In genomic region chr22:41966225-41966606, GRCh38 we compare ENCODE assay signal across 15 cellular contexts. TPM values are rescaled to one million over a fixed set of nuclear protein-coding genes. Genes with fewer than 3 reads are reported as not detected.
DNase-seq lines count a peak whose midpoint lies in the region; ATAC-seq, FAIRE-seq and TF ChIP-seq lines count a peak whose summit lies in the region.
"Had no signal": no experiment of that assay in that cellular context is flagged by ENCODE, and none has a peak within 500 bp of the region (broad histone marks: within the 10 kb centered on the region; RNA-seq: fewer than 3 reads in every experiment).

No MANE protein-coding gene starts in this region.

- H3K9ac ChIP-seq in OCI-LY3 (ENCODE audit: low read length) (no peak overlapping the region), astrocyte (ENCODE audit: low read length) (no peak overlapping the region)

- no peaks in the 10 kb centered on the region for H3K9me3 Mint-ChIP-seq in astrocyte (ENCODE audit: unreplicated experiment)
- no peaks in the 10 kb centered on the region for H3K9me3 Mint-ChIP-seq in stimulated activated naive B cell treated with anti-CD40 and anti-IgM and Interleukin-4, amounts not matched to agents 10 μg/mL and 1 μg/mL and 100 μg/mL, for 72 hours

- no peaks in the 10 kb centered on the region for H3K36me3 Mint-ChIP-seq in astrocyte (ENCODE audit: low read depth, unreplicated experiment)
- H3K36me3 Mint-ChIP-seq in stimulated activated naive B cell treated with anti-CD40 and anti-IgM and Interleukin-4, amounts not matched to agents 10 μg/mL and 1 μg/mL and 100 μg/mL, for 72 hours, result no peaks in the 10 kb centered on the region

- ATAC-seq in stimulated activated naive B cell treated with anti-CD40 and anti-IgM and Interleukin-4, amounts not matched to agents 10 μg/mL and 1 μg/mL and 100 μg/mL, for 72 hours (replicated peaks), result no peak
- ATAC-seq in left cardiac atrium, result no peak

- TF ChIP-seq POLR2A in stomach (IDR thresholded peaks at IDR 0.05), result no peak

- TF ChIP-seq CTCF in OCI-LY3 (IDR thresholded peaks at IDR 0.05; ENCODE audit: low read depth, low read length), result no peak
- no peak for TF ChIP-seq CTCF in astrocyte (IDR thresholded peaks at IDR 0.05; ENCODE audit: insufficient read depth, low read depth, low read length)
- TF ChIP-seq CTCF in stomach (IDR thresholded peaks at IDR 0.05), result no peak

- H3K4me1 ChIP-seq in OCI-LY3 (ENCODE audit: low read length) (peaks cover 3% of the 10 kb centered on the region; the same call in 1 of the 2 replicates), astrocyte (ENCODE audit: insufficient read depth, low read length) (peaks cover 3% of the 10 kb centered on the region), mesodermal cell (ENCODE audit: control insufficient read depth, insufficient read depth, low read length, poor library complexity, severe bottlenecking) (peaks cover 10% of the 10 kb centered on the region), stomach (peaks cover 0 to 16% (median 10%) of the 10 kb centered on the region in 4 donors)

- H3K27me3 ChIP-seq in OCI-LY3 (ENCODE audit: low read depth, low read length), result 0 out of 2 replicates have a peak, but pooled peaks cover 3% of the 10 kb centered on the region
- peaks cover under 1% of the 10 kb centered on the region for H3K27me3 ChIP-seq in astrocyte (ENCODE audit: insufficient read depth, low read length)
- peaks cover 0 to 20% (median 0%) of the 10 kb centered on the region in 3 donors for H3K27me3 ChIP-seq in stomach

- DNase-seq in astrocyte (ENCODE audit: low read depth), result no peak
- DNase-seq in stimulated activated naive B cell treated with anti-CD40 and anti-IgM and Interleukin-4, amounts not matched to agents 10 μg/mL and 1 μg/mL and 100 μg/mL, for 72 hours, result no peak
- DNase-seq in stomach, result no peak
- no peak for DNase-seq in activated CD8-positive, alpha-beta memory T cell treated with anti-CD3 and anti-CD28 coated beads for 24 hours
- DNase-seq in left cardiac atrium, result no peak
- DNase-seq: NCI-H187, NCI-H2107, NCI-H2227 treated with DMSO at 0.1 percent for 48 hours, NCI-H774 had no signal

- 100% methylated on average over 1 of the region's 2 CpGs for WGBS in mesodermal cell (ENCODE audit: insufficient coverage in 2 of 2), 2 experiments
- 91 to 100% (median 100%) methylated on average over 2 of the region's 2 CpGs for WGBS in stomach, 5 donors

- intact Hi-C loops in stomach (cut with DNase I; ENCODE audit: low total_unique reads), result no loop called here
- intact Hi-C loops in left cardiac atrium (cut with DNase I), result loop anchor here (5.0 to 10.0 kb wide), 3 partner anchors 146 to 479 kb away; no protein-coding TSS in a partner anchor

- H3K27ac Mint-ChIP-seq in astrocyte (ENCODE audit: unreplicated experiment), result peak overlapping the region; percentile 62
- H3K27ac Mint-ChIP-seq in stimulated activated naive B cell treated with anti-CD40 and anti-IgM and Interleukin-4, amounts not matched to agents 10 μg/mL and 1 μg/mL and 100 μg/mL, for 72 hours, result peak overlapping the region; percentile 51

- H3K4me1 Mint-ChIP-seq in astrocyte (ENCODE audit: low read depth, unreplicated experiment), result peaks cover 5% of the 10 kb centered on the region
- H3K4me1 Mint-ChIP-seq in stimulated activated naive B cell treated with anti-CD40 and anti-IgM and Interleukin-4, amounts not matched to agents 10 μg/mL and 1 μg/mL and 100 μg/mL, for 72 hours, result peaks cover 0 to 3% of the 10 kb centered on the region in 2 donors

- H3K36me3 ChIP-seq in OCI-LY3 (replicated peaks; ENCODE audit: low read depth, low read length), result no peaks in the 10 kb centered on the region
- no peaks in the 10 kb centered on the region for H3K36me3 ChIP-seq in astrocyte (ENCODE audit: insufficient read depth, low read length)
- no peaks in the 10 kb centered on the region for H3K36me3 ChIP-seq in mesodermal cell (ENCODE audit: control insufficient read depth, insufficient read depth, low read length)
- H3K36me3 ChIP-seq in stomach, result no peaks in the 10 kb centered on the region

- H3K9me3 ChIP-seq in OCI-LY3 (ENCODE audit: insufficient read depth, low read length) (no peaks in the 10 kb centered on the region), astrocyte (ENCODE audit: insufficient read depth, low read depth, low read length) (no peaks in the 10 kb centered on the region), mesodermal cell (ENCODE audit: control insufficient read depth, low read length) (peaks cover 4% of the 10 kb centered on the region), stomach (no peaks in the 10 kb centered on the region)

- peaks cover 26% of the 10 kb centered on the region for H3K27me3 Mint-ChIP-seq in astrocyte (ENCODE audit: low read depth, unreplicated experiment)
- H3K27me3 Mint-ChIP-seq in stimulated activated naive B cell treated with anti-CD40 and anti-IgM and Interleukin-4, amounts not matched to agents 10 μg/mL and 1 μg/mL and 100 μg/mL, for 72 hours, result peaks cover 0 to 14% of the 10 kb centered on the region in 2 donors

- no peak overlapping the region for H3K27ac ChIP-seq in OCI-LY3 (ENCODE audit: low read length)
- no peak overlapping the region for H3K27ac ChIP-seq in astrocyte (ENCODE audit: low read depth, low read length)
- H3K27ac ChIP-seq in mesodermal cell (ENCODE audit: low read depth, low read length, severe bottlenecking), result peak overlapping the region; percentile 6
- no peak overlapping the region for H3K27ac ChIP-seq in stomach
- H3K27ac ChIP-seq: C4-2B had no signal

- H3K4me2 ChIP-seq in OCI-LY3 (ENCODE audit: low read length), result no peak overlapping the region
- no peak overlapping the region for H3K4me2 ChIP-seq in astrocyte (ENCODE audit: low read length)

- no peak for FAIRE-seq in astrocyte (lab: Jason Lieb, UNC)
- FAIRE-seq: D721Med had no signal

- no peak overlapping the region for H3K4me3 ChIP-seq in OCI-LY3 (ENCODE audit: low read length)
- H3K4me3 ChIP-seq in astrocyte (ENCODE audit: insufficient read depth, low read depth, low read length), result no peak overlapping the region
- no peak overlapping the region for H3K4me3 ChIP-seq in mesodermal cell (ENCODE audit: extremely low read depth, insufficient read depth, low read length, poor library complexity, severe bottlenecking)
- H3K4me3 ChIP-seq in stomach, result no peak overlapping the region

- no peaks in the 10 kb centered on the region for H4K20me1 ChIP-seq in OCI-LY3 (ENCODE audit: insufficient read depth, low read length)
- H4K20me1 ChIP-seq in astrocyte (ENCODE audit: insufficient read depth, low read length), result no peaks in the 10 kb centered on the region

- no peak for TF ChIP-seq EP300 in stomach (IDR thresholded peaks at IDR 0.05)

- H2AFZ ChIP-seq in OCI-LY3 (ENCODE audit: low read depth, low read length), result 0 out of 2 replicates have a peak overlapping the region, but pooled peaks have one; percentile 22
- peak overlapping the region; percentile 63 for H2AFZ ChIP-seq in astrocyte (ENCODE audit: low read depth, low read length)

- no peak overlapping the region for H3K4me3 Mint-ChIP-seq in astrocyte (ENCODE audit: unreplicated experiment)
- H3K4me3 Mint-ChIP-seq in stimulated activated naive B cell treated with anti-CD40 and anti-IgM and Interleukin-4, amounts not matched to agents 10 μg/mL and 1 μg/mL and 100 μg/mL, for 72 hours, result no peak overlapping the region

- H3K79me2 ChIP-seq in OCI-LY3 (ENCODE audit: low read length), result no peaks in the 10 kb centered on the region
- H3K79me2 ChIP-seq in astrocyte (ENCODE audit: insufficient read depth, low read length), result no peaks in the 10 kb centered on the region

RNA-seq across cellular contexts. Expression of gene SEPTIN3, which starts 3.0 kb away (rescaled TPM):
- total RNA-seq in astrocyte (0.43 and 0.52 TPM in 2 replicates), stomach (1 to 10 TPM in 1 of 5 donors, under 1 TPM in 1, not detected in 3; 0.72 to 1.1 TPM), left cardiac atrium (under 1 TPM; 0.09 to 0.24 TPM)
- 6.2 TPM for polyA plus RNA-seq in mesodermal cell (2013, experiment 1 of 2)
- polyA plus RNA-seq in mesodermal cell (2013, experiment 2 of 2), result 3.4 TPM
- polyA plus RNA-seq in stomach, result 1 to 10 TPM in 1 of 3 donors, under 1 TPM in 2; 0.61 to 1.4 (median 0.63) TPM

RNA-seq across cellular contexts. Expression of gene CENPM, which starts 19.3 kb away (rescaled TPM):
- 0.84 and 2.0 TPM in 2 replicates for total RNA-seq in astrocyte
- 14.5 TPM for polyA plus RNA-seq in mesodermal cell (2013, experiment 1 of 2)
- polyA plus RNA-seq in mesodermal cell (2013, experiment 2 of 2), result 14.1 TPM
- 10 to 100 TPM in 2 of 5 donors, 1 to 10 TPM in 2, not detected in 1; 6.1 to 64.3 (median 11.1) TPM for total RNA-seq in stomach
- 10 to 100 TPM; 15.1 to 22.5 (median 15.8) TPM for polyA plus RNA-seq in stomach
- 1 to 10 TPM in 1 of 2 donors, under 1 TPM in 1; 0.79 to 2.0 TPM for total RNA-seq in left cardiac atrium

RNA-seq across cellular contexts. Expression of gene WBP2NL, which starts 32.4 kb away (rescaled TPM):
- total RNA-seq in astrocyte (not detected in 2 replicates), stomach (1 to 10 TPM in 2 of 5 donors, not detected in 3; 3.9 to 4.8 TPM), left cardiac atrium (under 1 TPM; 0.42 to 0.50 TPM)
- polyA plus RNA-seq in mesodermal cell (2013, experiment 1 of 2), result not detected
- not detected for polyA plus RNA-seq in mesodermal cell (2013, experiment 2 of 2)
- polyA plus RNA-seq in stomach, result 1 to 10 TPM; 1.2 TPM
- total RNA-seq: H1 had no signal
- polyA plus RNA-seq: H1 had no signal

RNA-seq across cellular contexts. Expression of gene TNFRSF13C, which starts 39.6 kb away (rescaled TPM):
- total RNA-seq in astrocyte (0.12 TPM in 1 of 2 replicates, not detected in the other), stomach (under 1 TPM in 2 of 5 donors, not detected in 3; 0.55 to 0.87 TPM), left cardiac atrium (under 1 TPM; 0.29 to 0.44 TPM)
- polyA plus RNA-seq in mesodermal cell (2013, experiment 1 of 2), result 0.92 TPM
- 1.1 TPM for polyA plus RNA-seq in mesodermal cell (2013, experiment 2 of 2)
- 1 to 10 TPM in 1 of 3 donors, under 1 TPM in 1, not detected in 1; 0.31 to 1.1 TPM for polyA plus RNA-seq in stomach
- total RNA-seq: RPMI7951 had no signal
